In genomic region chr2:27041708-27042107, GRCh38 we compare ENCODE assay signal across 12 cellular contexts. TPM values are rescaled to one million over a fixed set of nuclear protein-coding genes. Genes with fewer than 3 reads are reported as not detected.
DNase-seq lines count a peak whose midpoint lies in the region; ATAC-seq, FAIRE-seq and TF ChIP-seq lines count a peak whose summit lies in the region.
"Had no signal": no experiment of that assay in that cellular context is flagged by ENCODE, and none has a peak within 500 bp of the region (broad histone marks: within the 10 kb centered on the region; RNA-seq: fewer than 3 reads in every experiment).

No MANE protein-coding gene starts in this region.

- H3K27ac Mint-ChIP-seq in astrocyte (ENCODE audit: unreplicated experiment): no peak overlapping the region

- peaks cover 66% of the 10 kb centered on the region for H4K20me1 ChIP-seq in astrocyte (ENCODE audit: insufficient read depth, low read length)

- peak overlapping the region; percentile 20 for H3K27ac ChIP-seq in astrocyte (ENCODE audit: low read depth, low read length)
- H3K27ac ChIP-seq in gastrocnemius medialis: peak overlapping the region; percentile 34 to 74 (median 52)
- no peak overlapping the region for H3K27ac ChIP-seq in tibial nerve

- no peaks in the 10 kb centered on the region for H3K4me1 Mint-ChIP-seq in astrocyte (ENCODE audit: low read depth, unreplicated experiment)

- H3K36me3 ChIP-seq in astrocyte (ENCODE audit: insufficient read depth, low read length) (peaks cover 32% of the 10 kb centered on the region), gastrocnemius medialis (peaks cover 0 to 48% of the 10 kb centered on the region in 2 donors), tibial nerve (peaks cover 0 to 54% (median 38%) of the 10 kb centered on the region in 3 donors)

- H3K27me3 Mint-ChIP-seq in astrocyte (ENCODE audit: low read depth, unreplicated experiment): no peaks in the 10 kb centered on the region

- H3K9me3 Mint-ChIP-seq in astrocyte (ENCODE audit: unreplicated experiment): no peaks in the 10 kb centered on the region

- H3K36me3 Mint-ChIP-seq in astrocyte (ENCODE audit: low read depth, unreplicated experiment): peaks cover 26% of the 10 kb centered on the region

- H3K79me2 ChIP-seq in astrocyte (ENCODE audit: insufficient read depth, low read length): no peaks in the 10 kb centered on the region

- no peak overlapping the region for H2AFZ ChIP-seq in astrocyte (ENCODE audit: low read depth, low read length)

- intact Hi-C loops in gastrocnemius medialis (cut with DNase I; ENCODE audit: low total_unique reads): no loop called here

- in situ Hi-C loops in gastrocnemius medialis (cut with MboI; ENCODE audit: low sequenced_read_pairs in 4 of 4): no loop called here

- H3K4me3 Mint-ChIP-seq in astrocyte (ENCODE audit: unreplicated experiment): no peak overlapping the region

- FAIRE-seq in astrocyte (lab: Jason Lieb, UNC): no peak

- DNase-seq in astrocyte (ENCODE audit: low read depth) (peak; percentile 33), gastrocnemius medialis (no peak), A172 (ENCODE audit: low spot score) (no peak), tibial nerve (ENCODE audit: low spot score in 2 of 2) (no peak), iPS-NIHi7 (ENCODE audit: extremely low spot score) (no peak)
- DNase-seq in stimulated activated CD4-positive, alpha-beta T cell treated with anti-CD3 and anti-CD28 coated beads, Interleukin-1b, Interleukin-23, amount 100 ng/mL, for 48 hours: no peak
- DNase-seq: activated effector memory CD4-positive, alpha-beta T cell treated with Interleukin-2 at 50 U/mL for 16 hours; midbrain; PC-3; stomach had no signal

- no peak overlapping the region for H3K9ac ChIP-seq in astrocyte (ENCODE audit: low read length)

- TF ChIP-seq CTCF in astrocyte (IDR thresholded peaks at IDR 0.05; ENCODE audit: insufficient read depth, low read depth, low read length) (no peak), gastrocnemius medialis (IDR thresholded peaks at IDR 0.05 in 4 of 5, conservative IDR thresholded peaks at IDR 0.05 in 1 of 5) (no peak), tibial nerve (IDR thresholded peaks at IDR 0.05) (no peak)

- H3K9me3 ChIP-seq in astrocyte (ENCODE audit: insufficient read depth, low read depth, low read length): no peaks in the 10 kb centered on the region
- H3K9me3 ChIP-seq in gastrocnemius medialis: no peaks in the 10 kb centered on the region
- no peaks in the 10 kb centered on the region for H3K9me3 ChIP-seq in tibial nerve
- H3K9me3 ChIP-seq: stomach had no signal

- H3K4me1 ChIP-seq in astrocyte (ENCODE audit: insufficient read depth, low read length) (peaks cover 7% of the 10 kb centered on the region), gastrocnemius medialis (peaks cover 10 to 12% of the 10 kb centered on the region in 2 donors), tibial nerve (no peaks in the 10 kb centered on the region)

- H3K4me3 ChIP-seq in astrocyte (ENCODE audit: insufficient read depth, low read depth, low read length) (no peak overlapping the region), gastrocnemius medialis (no peak overlapping the region), tibial nerve (no peak overlapping the region)
- H3K4me3 ChIP-seq: stomach had no signal

- no peak for TF ChIP-seq EP300 in tibial nerve (IDR thresholded peaks at IDR 0.05)

- TF ChIP-seq POLR2A in GM18505 (IDR thresholded peaks at IDR 0.05; ENCODE audit: borderline replicate concordance, extremely low read depth, insufficient read depth, insufficient read length): no peak
- no peak for TF ChIP-seq POLR2A in gastrocnemius medialis (IDR thresholded peaks at IDR 0.05)
- TF ChIP-seq POLR2A in tibial nerve (IDR thresholded peaks at IDR 0.05): no peak

- H3K27me3 ChIP-seq in astrocyte (ENCODE audit: insufficient read depth, low read length) (no peaks in the 10 kb centered on the region), gastrocnemius medialis (no peaks in the 10 kb centered on the region), tibial nerve (no peaks in the 10 kb centered on the region)
- H3K27me3 ChIP-seq: stomach had no signal

- H3K4me2 ChIP-seq in astrocyte (ENCODE audit: low read length): peak overlapping the region; percentile 12

- ATAC-seq in GM18505 (IDR thresholded peaks at IDR 0.05; ENCODE audit: unreplicated experiment) (peak; percentile 23), HG02798 (IDR thresholded peaks at IDR 0.05; ENCODE audit: poor library complexity, unreplicated experiment) (peak; percentile 23), gastrocnemius medialis (peak; percentile 59 to 67)
- ATAC-seq: PC-3 had no signal

- WGBS in tibial nerve, 2 donors: 39 to 54% methylated on average over 5 of the region's 5 CpGs

RNA-seq across cellular contexts. Expression of gene TMEM214, which starts 8.9 kb away (rescaled TPM):
- total RNA-seq in astrocyte: 93.5 and 108 TPM in 2 replicates
- total RNA-seq in gastrocnemius medialis: 10 to 100 TPM; 20.0 to 37.7 (median 24.9) TPM
- total RNA-seq in A172 (2014; rRNA removed; shearing (Covaris generic)): 53.8 and 57.7 TPM in 2 replicates
- 10 to 100 TPM; 45.7 to 71.4 (median 53.4) TPM for total RNA-seq in tibial nerve

RNA-seq across cellular contexts. Expression of gene AGBL5, which starts 9.8 kb away (rescaled TPM):
- total RNA-seq in astrocyte: 19.9 and 20.7 TPM in 2 replicates
- 1 to 10 TPM; 4.9 to 6.2 (median 5.7) TPM for total RNA-seq in gastrocnemius medialis
- total RNA-seq in A172 (2014; rRNA removed; shearing (Covaris generic)): 41.4 and 44.3 TPM in 2 replicates
- total RNA-seq in tibial nerve: 10 to 100 TPM; 12.1 to 14.4 (median 14.3) TPM

RNA-seq across cellular contexts. Expression of gene OST4, which starts 29.7 kb away (rescaled TPM):
- 395 and 419 TPM in 2 replicates for total RNA-seq in astrocyte
- 100 to 1,000 TPM; 191 to 283 (median 251) TPM for total RNA-seq in gastrocnemius medialis
- 334 and 356 TPM in 2 replicates for total RNA-seq in A172 (2014; rRNA removed; shearing (Covaris generic))
- total RNA-seq in tibial nerve: 100 to 1,000 TPM; 111 to 217 (median 166) TPM

RNA-seq across cellular contexts. Expression of gene EMILIN1, which starts 36.7 kb away (rescaled TPM):
- total RNA-seq in astrocyte: 0.95 and 1.2 TPM in 2 replicates
- 10 to 100 TPM in 2 of 4 donors, 1 to 10 TPM in 2; 6.8 to 18.2 (median 11.3) TPM for total RNA-seq in gastrocnemius medialis
- 0.10 and 0.47 TPM in 2 replicates for total RNA-seq in A172 (2014; rRNA removed; shearing (Covaris generic))
- total RNA-seq in tibial nerve: 10 to 100 TPM; 56.6 to 95.1 (median 70.1) TPM

RNA-seq across cellular contexts. Expression of gene KHK, which starts 44.9 kb away (rescaled TPM):
- total RNA-seq in astrocyte: 0.94 and 0.95 TPM in 2 replicates
- total RNA-seq in gastrocnemius medialis: 1 to 10 TPM in 2 of 4 donors, under 1 TPM in 1, not detected in 1; 0.91 to 5.4 (median 1.3) TPM
- total RNA-seq in A172 (2014; rRNA removed; shearing (Covaris generic)): 8.7 and 10.3 TPM in 2 replicates
- 10 to 100 TPM in 2 of 4 donors, 1 to 10 TPM in 2; 5.1 to 12.2 (median 9.1) TPM for total RNA-seq in tibial nerve

Comparison
In these comparisons a context has a peak if more than half of its experiments do, and no peak if none do; other contexts are left out.
1. H3K27ac ChIP-seq: peak in astrocyte (single experiment) and gastrocnemius medialis (4 of 4); none in tibial nerve (0 of 4).
2. Peak in every context shown above with its lines, with median percentiles within 50 percentile points of each other: ATAC-seq.